Comparison of ENCODE assay signal across 2 cellular contexts in the genomic region with DNA sequence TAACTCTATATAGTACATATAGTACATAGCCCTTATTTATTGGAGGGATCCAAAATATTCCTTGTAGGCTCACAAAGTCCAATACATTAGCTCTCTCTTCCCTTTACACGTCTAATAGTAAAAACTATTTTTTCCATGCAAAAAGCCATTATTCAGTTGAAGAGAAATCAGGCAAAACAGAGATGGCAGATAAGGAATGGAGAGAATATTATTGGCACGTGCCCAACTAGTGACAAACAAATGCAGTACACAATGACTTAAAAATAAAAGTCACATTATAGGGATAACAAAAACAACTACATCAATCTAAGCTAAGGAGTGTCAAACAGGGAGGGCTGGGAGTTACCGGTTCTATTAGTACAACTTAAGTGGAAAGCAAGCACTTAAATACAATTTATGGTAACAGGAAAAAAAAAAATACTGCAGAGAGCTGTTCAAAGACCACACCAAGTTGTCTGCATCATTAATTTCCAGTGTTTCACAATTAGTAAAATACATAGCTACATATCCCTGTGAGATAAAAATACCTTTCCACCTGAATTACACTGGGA.
TF ChIP-seq lines count a peak whose summit lies in the region.

No MANE protein-coding gene starts in this region.

TF ChIP-seq in HEK293, 187 proteins besides CTCF, POLR2A, EP300 and RAD21:
- TF ChIP-seq ZNF366 (tag by site-specific recombination; conservative IDR thresholded peaks at IDR 0.05) (peak; percentile 50), ZNF426 (tag by site-specific recombination; IDR thresholded peaks at IDR 0.05) (no peak), WT1 (tag by site-specific recombination; IDR thresholded peaks at IDR 0.05) (peak; percentile 97), ZNF585B (tag by site-specific recombination; IDR thresholded peaks at IDR 0.05) (no peak), KLF8 (tag by site-specific recombination; IDR thresholded peaks at IDR 0.05) (no peak), ZBTB7A (tag by site-specific recombination; IDR thresholded peaks at IDR 0.05; ENCODE audit: low read depth) (no peak)
- TF ChIP-seq, protein P1, sequence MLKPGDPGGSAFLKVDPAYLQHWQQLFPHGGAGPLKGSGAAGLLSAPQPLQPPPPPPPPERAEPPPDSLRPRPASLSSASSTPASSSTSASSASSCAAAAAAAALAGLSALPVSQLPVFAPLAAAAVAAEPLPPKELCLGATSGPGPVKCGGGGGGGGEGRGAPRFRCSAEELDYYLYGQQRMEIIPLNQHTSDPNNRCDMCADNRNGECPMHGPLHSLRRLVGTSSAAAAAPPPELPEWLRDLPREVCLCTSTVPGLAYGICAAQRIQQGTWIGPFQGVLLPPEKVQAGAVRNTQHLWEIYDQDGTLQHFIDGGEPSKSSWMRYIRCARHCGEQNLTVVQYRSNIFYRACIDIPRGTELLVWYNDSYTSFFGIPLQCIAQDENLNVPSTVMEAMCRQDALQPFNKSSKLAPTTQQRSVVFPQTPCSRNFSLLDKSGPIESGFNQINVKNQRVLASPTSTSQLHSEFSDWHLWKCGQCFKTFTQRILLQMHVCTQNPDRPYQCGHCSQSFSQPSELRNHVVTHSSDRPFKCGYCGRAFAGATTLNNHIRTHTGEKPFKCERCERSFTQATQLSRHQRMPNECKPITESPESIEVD (tag by site-specific recombination; IDR thresholded peaks at IDR 0.05): 0 out of 2 replicates have a peak, but pooled peaks have one; percentile 24
- TF ChIP-seq, protein P2, sequence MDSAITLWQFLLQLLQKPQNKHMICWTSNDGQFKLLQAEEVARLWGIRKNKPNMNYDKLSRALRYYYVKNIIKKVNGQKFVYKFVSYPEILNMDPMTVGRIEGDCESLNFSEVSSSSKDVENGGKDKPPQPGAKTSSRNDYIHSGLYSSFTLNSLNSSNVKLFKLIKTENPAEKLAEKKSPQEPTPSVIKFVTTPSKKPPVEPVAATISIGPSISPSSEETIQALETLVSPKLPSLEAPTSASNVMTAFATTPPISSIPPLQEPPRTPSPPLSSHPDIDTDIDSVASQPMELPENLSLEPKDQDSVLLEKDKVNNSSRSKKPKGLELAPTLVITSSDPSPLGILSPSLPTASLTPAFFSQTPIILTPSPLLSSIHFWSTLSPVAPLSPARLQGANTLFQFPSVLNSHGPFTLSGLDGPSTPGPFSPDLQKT (IDR thresholded peaks at IDR 0.05; ENCODE audit: borderline replicate concordance, low read depth, low read length): no peak

TF ChIP-seq in K562, 482 proteins besides CTCF, POLR2A, EP300 and RAD21:
- TF ChIP-seq NFE2 (IDR thresholded peaks at IDR 0.05; ENCODE audit: low read depth): no peak
- TF ChIP-seq, protein P3, sequence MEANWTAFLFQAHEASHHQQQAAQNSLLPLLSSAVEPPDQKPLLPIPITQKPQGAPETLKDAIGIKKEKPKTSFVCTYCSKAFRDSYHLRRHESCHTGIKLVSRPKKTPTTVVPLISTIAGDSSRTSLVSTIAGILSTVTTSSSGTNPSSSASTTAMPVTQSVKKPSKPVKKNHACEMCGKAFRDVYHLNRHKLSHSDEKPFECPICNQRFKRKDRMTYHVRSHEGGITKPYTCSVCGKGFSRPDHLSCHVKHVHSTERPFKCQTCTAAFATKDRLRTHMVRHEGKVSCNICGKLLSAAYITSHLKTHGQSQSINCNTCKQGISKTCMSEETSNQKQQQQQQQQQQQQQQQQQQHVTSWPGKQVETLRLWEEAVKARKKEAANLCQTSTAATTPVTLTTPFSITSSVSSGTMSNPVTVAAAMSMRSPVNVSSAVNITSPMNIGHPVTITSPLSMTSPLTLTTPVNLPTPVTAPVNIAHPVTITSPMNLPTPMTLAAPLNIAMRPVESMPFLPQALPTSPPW (CRISPR knock-in tag; IDR thresholded peaks at IDR 0.05): no peak
- peak; percentile 23; the same call in 1 of the 2 replicates for TF ChIP-seq BHLHE40 (IDR thresholded peaks at IDR 0.05; ENCODE audit: low read length)
- TF ChIP-seq NFIC (IDR thresholded peaks at IDR 0.05): peak; percentile 79
- TF ChIP-seq, protein P4, sequence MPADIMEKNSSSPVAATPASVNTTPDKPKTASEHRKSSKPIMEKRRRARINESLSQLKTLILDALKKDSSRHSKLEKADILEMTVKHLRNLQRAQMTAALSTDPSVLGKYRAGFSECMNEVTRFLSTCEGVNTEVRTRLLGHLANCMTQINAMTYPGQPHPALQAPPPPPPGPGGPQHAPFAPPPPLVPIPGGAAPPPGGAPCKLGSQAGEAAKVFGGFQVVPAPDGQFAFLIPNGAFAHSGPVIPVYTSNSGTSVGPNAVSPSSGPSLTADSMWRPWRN (IDR thresholded peaks at IDR 0.05; ENCODE audit: low read depth): no peak
- TF ChIP-seq ZNF57 (CRISPR knock-in tag; IDR thresholded peaks at IDR 0.05): no peak
- TF ChIP-seq GATA2 (CRISPR knock-in tag; IDR thresholded peaks at IDR 0.05): peak; percentile 27; the same call in 1 of the 2 replicates
- no peak for TF ChIP-seq KLF6 (CRISPR knock-in tag; IDR thresholded peaks at IDR 0.05; ENCODE audit: borderline replicate concordance)
- TF ChIP-seq, protein P5, sequence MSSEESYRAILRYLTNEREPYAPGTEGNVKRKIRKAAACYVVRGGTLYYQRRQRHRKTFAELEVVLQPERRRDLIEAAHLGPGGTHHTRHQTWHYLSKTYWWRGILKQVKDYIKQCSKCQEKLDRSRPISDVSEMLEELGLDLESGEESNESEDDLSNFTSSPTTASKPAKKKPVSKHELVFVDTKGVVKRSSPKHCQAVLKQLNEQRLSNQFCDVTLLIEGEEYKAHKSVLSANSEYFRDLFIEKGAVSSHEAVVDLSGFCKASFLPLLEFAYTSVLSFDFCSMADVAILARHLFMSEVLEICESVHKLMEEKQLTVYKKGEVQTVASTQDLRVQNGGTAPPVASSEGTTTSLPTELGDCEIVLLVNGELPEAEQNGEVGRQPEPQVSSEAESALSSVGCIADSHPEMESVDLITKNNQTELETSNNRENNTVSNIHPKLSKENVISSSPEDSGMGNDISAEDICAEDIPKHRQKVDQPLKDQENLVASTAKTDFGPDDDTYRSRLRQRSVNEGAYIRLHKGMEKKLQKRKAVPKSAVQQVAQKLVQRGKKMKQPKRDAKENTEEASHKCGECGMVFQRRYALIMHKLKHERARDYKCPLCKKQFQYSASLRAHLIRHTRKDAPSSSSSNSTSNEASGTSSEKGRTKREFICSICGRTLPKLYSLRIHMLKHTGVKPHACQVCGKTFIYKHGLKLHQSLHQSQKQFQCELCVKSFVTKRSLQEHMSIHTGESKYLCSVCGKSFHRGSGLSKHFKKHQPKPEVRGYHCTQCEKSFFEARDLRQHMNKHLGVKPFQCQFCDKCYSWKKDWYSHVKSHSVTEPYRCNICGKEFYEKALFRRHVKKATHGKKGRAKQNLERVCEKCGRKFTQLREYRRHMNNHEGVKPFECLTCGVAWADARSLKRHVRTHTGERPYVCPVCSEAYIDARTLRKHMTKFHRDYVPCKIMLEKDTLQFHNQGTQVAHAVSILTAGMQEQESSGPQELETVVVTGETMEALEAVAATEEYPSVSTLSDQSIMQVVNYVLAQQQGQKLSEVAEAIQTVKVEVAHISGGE (CRISPR knock-in tag; IDR thresholded peaks at IDR 0.05): no peak
